Comparison of ENCODE assay signal across 1 cellular context in the genomic region with DNA sequence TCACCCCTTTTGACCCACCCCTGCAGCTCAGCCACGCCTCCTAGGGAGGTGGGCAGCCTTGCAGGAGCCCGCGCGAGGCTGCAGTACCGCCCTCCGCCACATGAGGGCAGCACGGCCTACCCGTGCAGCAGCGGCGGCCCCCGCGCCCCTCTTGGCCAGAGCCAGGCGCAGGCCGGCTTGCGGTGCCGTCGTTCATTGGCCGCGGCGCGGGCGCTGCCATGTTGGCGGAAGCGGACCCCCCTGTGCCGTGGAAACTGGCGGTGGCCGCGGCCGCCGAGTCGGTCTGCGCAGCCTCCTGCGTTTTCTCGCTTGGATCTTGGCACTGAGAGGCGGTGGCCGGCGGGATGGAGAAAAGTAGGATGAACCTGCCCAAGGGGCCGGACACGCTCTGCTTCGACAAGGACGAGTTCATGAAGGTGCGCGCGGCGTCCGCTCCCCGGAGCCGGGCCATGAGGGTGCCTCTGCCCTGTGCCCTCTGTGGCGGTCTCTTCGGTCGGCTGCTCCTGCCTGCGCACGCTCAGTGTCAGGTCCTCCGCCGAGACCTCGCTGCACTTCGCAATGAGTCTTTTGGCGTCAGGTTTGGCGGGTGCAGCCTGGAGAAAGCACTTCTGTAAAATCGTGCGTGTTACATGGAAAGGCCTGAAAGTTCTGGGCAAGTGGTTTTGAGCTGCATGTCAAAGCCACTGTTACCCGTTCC.
TF ChIP-seq lines count a peak whose summit lies in the region.

A gene with protein sequence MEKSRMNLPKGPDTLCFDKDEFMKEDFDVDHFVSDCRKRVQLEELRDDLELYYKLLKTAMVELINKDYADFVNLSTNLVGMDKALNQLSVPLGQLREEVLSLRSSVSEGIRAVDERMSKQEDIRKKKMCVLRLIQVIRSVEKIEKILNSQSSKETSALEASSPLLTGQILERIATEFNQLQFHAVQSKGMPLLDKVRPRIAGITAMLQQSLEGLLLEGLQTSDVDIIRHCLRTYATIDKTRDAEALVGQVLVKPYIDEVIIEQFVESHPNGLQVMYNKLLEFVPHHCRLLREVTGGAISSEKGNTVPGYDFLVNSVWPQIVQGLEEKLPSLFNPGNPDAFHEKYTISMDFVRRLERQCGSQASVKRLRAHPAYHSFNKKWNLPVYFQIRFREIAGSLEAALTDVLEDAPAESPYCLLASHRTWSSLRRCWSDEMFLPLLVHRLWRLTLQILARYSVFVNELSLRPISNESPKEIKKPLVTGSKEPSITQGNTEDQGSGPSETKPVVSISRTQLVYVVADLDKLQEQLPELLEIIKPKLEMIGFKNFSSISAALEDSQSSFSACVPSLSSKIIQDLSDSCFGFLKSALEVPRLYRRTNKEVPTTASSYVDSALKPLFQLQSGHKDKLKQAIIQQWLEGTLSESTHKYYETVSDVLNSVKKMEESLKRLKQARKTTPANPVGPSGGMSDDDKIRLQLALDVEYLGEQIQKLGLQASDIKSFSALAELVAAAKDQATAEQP (plus strand): TSS at position 219 of the 697 bp plus-strand sequence. CDS start 126 bp downstream, at position 345.

TF ChIP-seq in HepG2, 621 proteins besides CTCF, POLR2A, EP300 and RAD21 (continued from another document and continues in another):
- TF ChIP-seq, protein P1, sequence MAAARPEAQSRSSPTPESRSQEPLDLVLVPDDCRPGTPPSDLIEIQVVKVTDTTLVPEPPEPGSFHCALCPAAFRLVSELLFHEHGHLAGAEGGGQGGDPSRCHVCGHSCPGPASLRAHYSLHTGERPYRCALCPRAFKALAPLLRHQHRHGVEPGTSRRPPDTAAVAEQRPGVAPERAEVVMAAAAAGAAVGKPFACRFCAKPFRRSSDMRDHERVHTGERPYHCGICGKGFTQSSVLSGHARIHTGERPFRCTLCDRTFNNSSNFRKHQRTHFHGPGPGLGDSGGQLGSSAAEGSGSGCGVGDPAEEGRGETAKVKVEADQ (CRISPR knock-in tag; IDR thresholded peaks at IDR 0.05; ENCODE audit: borderline replicate concordance): peak; percentile 95
- TF ChIP-seq ZNF407 (CRISPR knock-in tag; IDR thresholded peaks at IDR 0.05; ENCODE audit: not compliant biosample characterization) (peak; percentile 68), NFKBIZ (CRISPR knock-in tag; IDR thresholded peaks at IDR 0.05) (no peak), ZNF350 (CRISPR knock-in tag; IDR thresholded peaks at IDR 0.05; ENCODE audit: borderline replicate concordance, low read depth) (peak; percentile 79; the same call in 1 of the 2 replicates), IKZF1 (IDR thresholded peaks at IDR 0.05) (no peak), ZNF597 (CRISPR knock-in tag; IDR thresholded peaks at IDR 0.05) (no peak), ZNF225 (CRISPR knock-in tag; IDR thresholded peaks at IDR 0.05) (peak; percentile 78; the same call in 1 of the 2 replicates), EZH2 (conservative IDR thresholded peaks at IDR 0.05; ENCODE audit: low read depth, low read length) (no peak), ERF (CRISPR knock-in tag; IDR thresholded peaks at IDR 0.05) (peak; percentile 96), ZBTB20 (CRISPR knock-in tag; IDR thresholded peaks at IDR 0.05; ENCODE audit: borderline replicate concordance, low read depth) (0 out of 2 replicates have a peak, but pooled peaks have one; percentile 42), ZFP36 (IDR thresholded peaks at IDR 0.05; ENCODE audit: borderline replicate concordance, low read depth, low read length, partially characterized antibody) (no peak), ZNF775 (CRISPR knock-in tag; IDR thresholded peaks at IDR 0.05; ENCODE audit: borderline replicate concordance) (no peak), ZBTB21 (CRISPR knock-in tag; IDR thresholded peaks at IDR 0.05) (no peak), ZSCAN30 (CRISPR knock-in tag; IDR thresholded peaks at IDR 0.05) (0 out of 2 replicates have a peak, but pooled peaks have one; percentile 68), ZNF138 (CRISPR knock-in tag; IDR thresholded peaks at IDR 0.05; ENCODE audit: low read depth) (peak; percentile 60; the same call in 1 of the 2 replicates), ZNF792 (CRISPR knock-in tag; IDR thresholded peaks at IDR 0.05) (peak; percentile 26), CAMTA2 (CRISPR knock-in tag; IDR thresholded peaks at IDR 0.05; ENCODE audit: borderline replicate concordance) (0 out of 2 replicates have a peak, but pooled peaks have one; percentile 69), ZKSCAN5 (CRISPR knock-in tag; IDR thresholded peaks at IDR 0.05) (no peak), ZNF709 (CRISPR knock-in tag; IDR thresholded peaks at IDR 0.05) (0 out of 2 replicates have a peak, but pooled peaks have one; percentile 80), AGO1 (IDR thresholded peaks at IDR 0.05; ENCODE audit: low read depth, low read length, poor library complexity, severe bottlenecking) (peak; percentile 49), ZNF383 (CRISPR knock-in tag; IDR thresholded peaks at IDR 0.05; ENCODE audit: borderline replicate concordance) (no peak), ZNF142 (CRISPR knock-in tag; IDR thresholded peaks at IDR 0.05) (peak; percentile 85; the same call in 1 of the 2 replicates), ZNF674 (CRISPR knock-in tag; IDR thresholded peaks at IDR 0.05; ENCODE audit: low read depth) (0 out of 2 replicates have a peak, but pooled peaks have one; percentile 55)
- TF ChIP-seq, protein P2, sequence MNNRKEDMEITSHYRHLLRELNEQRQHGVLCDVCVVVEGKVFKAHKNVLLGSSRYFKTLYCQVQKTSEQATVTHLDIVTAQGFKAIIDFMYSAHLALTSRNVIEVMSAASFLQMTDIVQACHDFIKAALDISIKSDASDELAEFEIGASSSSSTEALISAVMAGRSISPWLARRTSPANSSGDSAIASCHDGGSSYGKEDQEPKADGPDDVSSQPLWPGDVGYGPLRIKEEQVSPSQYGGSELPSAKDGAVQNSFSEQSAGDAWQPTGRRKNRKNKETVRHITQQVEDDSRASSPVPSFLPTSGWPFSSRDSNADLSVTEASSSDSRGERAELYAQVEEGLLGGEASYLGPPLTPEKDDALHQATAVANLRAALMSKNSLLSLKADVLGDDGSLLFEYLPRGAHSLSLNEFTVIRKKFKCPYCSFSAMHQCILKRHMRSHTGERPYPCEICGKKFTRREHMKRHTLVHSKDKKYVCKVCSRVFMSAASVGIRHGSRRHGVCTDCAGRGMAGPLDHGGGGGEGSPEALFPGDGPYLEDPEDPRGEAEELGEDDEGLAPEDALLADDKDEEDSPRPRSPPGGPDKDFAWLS (CRISPR knock-in tag; IDR thresholded peaks at IDR 0.05; ENCODE audit: borderline replicate concordance): 0 out of 2 replicates have a peak, but pooled peaks have one; percentile 55
- TF ChIP-seq, protein P3, sequence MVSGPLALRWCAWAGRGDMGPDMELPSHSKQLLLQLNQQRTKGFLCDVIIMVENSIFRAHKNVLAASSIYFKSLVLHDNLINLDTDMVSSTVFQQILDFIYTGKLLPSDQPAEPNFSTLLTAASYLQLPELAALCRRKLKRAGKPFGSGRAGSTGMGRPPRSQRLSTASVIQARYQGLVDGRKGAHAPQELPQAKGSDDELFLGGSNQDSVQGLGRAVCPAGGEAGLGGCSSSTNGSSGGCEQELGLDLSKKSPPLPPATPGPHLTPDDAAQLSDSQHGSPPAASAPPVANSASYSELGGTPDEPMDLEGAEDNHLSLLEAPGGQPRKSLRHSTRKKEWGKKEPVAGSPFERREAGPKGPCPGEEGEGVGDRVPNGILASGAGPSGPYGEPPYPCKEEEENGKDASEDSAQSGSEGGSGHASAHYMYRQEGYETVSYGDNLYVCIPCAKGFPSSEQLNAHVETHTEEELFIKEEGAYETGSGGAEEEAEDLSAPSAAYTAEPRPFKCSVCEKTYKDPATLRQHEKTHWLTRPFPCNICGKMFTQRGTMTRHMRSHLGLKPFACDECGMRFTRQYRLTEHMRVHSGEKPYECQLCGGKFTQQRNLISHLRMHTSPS (CRISPR knock-in tag; IDR thresholded peaks at IDR 0.05; ENCODE audit: low read depth): peak; percentile 72; the same call in 1 of the 2 replicates
